14 cellular contexts compared by ENCODE assay signal in genomic region chr1:26614655-26615411, GRCh38.
DNase-seq lines count a peak whose midpoint lies in the region; ATAC-seq, FAIRE-seq and TF ChIP-seq lines count a peak whose summit lies in the region.
"Had no signal": no experiment of that assay in that cellular context is flagged by ENCODE, and none has a peak within 500 bp of the region (broad histone marks: within the 10 kb centered on the region; RNA-seq: fewer than 3 reads in every experiment).

No MANE protein-coding gene starts in this region.

- peak overlapping the region; percentile 30 for H2AFZ ChIP-seq in K562 (ENCODE audit: low read depth, low read length)
- H2AFZ ChIP-seq: GM23338 had no signal

- in situ Hi-C loops in K562 (cut with MboI), result no loop called here

- H3K9me1 ChIP-seq in K562 (ENCODE audit: control insufficient read depth, insufficient read depth, low read length), result no peaks in the 10 kb centered on the region

- H3K27ac ChIP-seq in 22Rv1, result peak overlapping the region; percentile 100
- H3K27ac ChIP-seq in A549, result no peak overlapping the region
- peak overlapping the region; percentile 3 for H3K27ac ChIP-seq in KOPT-K1 (ENCODE audit: low read depth, low read length, poor library complexity, severe bottlenecking)
- no peak overlapping the region for H3K27ac ChIP-seq in K562 (ENCODE audit: extremely low read depth, low read depth, low read length)
- no peak overlapping the region for H3K27ac ChIP-seq in SJCRH30
- H3K27ac ChIP-seq: BLaER1 treated with 17β-estradiol and CSF1 and Interleukin-3, amounts not matched to agents 10 nM and 100 nM; KMS-11 had no signal

- no peak for TF ChIP-seq EP300 in A549 (IDR thresholded peaks at IDR 0.05)
- no peak for TF ChIP-seq EP300 in K562 (IDR thresholded peaks at IDR 0.05; ENCODE audit: low read length)

- DNase-seq in A549 (ENCODE audit: low read depth in 1 of 2, low spot score in 1 of 2), result no peak
- DNase-seq in K562 (ENCODE audit: extremely low read depth in 1 of 4, low spot score in 3 of 4), result peak in 2 of 4 experiments; percentile 22 to 23
- no peak for DNase-seq in cerebellar cortex (ENCODE audit: low spot score)
- DNase-seq in SJCRH30, result no peak
- no peak for DNase-seq in HK-2 (ENCODE audit: unreplicated experiment)
- DNase-seq: AML-193; CD4-positive, CD25-positive, alpha-beta regulatory T cell; DMS79; H7 had no signal

- H3K9ac ChIP-seq in K562 (ENCODE audit: insufficient read depth in 1 of 2, low read depth in 2 of 2, low read length in 2 of 2), result no peak overlapping the region
- H3K9ac ChIP-seq: BLaER1 treated with 17β-estradiol and CSF1 and Interleukin-3, amounts not matched to agents 10 nM and 100 nM; KMS-11 had no signal

- H3K27me3 ChIP-seq in K562 (ENCODE audit: control insufficient read depth in 2 of 2, insufficient read depth in 2 of 2, low read length in 2 of 2) (no peaks in the 10 kb centered on the region), SJCRH30 (peaks cover 3% of the 10 kb centered on the region)
- H3K27me3 ChIP-seq: BLaER1 treated with 17β-estradiol and CSF1 and Interleukin-3, amounts not matched to agents 10 nM and 100 nM had no signal

- no TSS peak for BruUV-seq in K562 (replicated peaks; lab: Mats Ljungman, UMichigan)

- H4K20me1 ChIP-seq in K562 (replicated peaks; ENCODE audit: control insufficient read depth, insufficient read depth, low read length), result no peaks in the 10 kb centered on the region
- H4K20me1 ChIP-seq: BLaER1 treated with 17β-estradiol and CSF1 and Interleukin-3, amounts not matched to agents 10 nM and 100 nM had no signal

- 88% methylated on average over 1 of the region's 1 CpG for WGBS in A549 (ENCODE audit: missing lambda C conversion rate)
- WGBS in K562 (ENCODE audit: insufficient coverage, low coverage, missing lambda C conversion rate), result 56% methylated on average over 1 of the region's 1 CpG

- H3K36me3 ChIP-seq in KOPT-K1 (ENCODE audit: insufficient read depth, low read length), result no peaks in the 10 kb centered on the region
- H3K36me3 ChIP-seq in K562 (ENCODE audit: control insufficient read depth, insufficient read depth, low read length), result no peaks in the 10 kb centered on the region
- no peaks in the 10 kb centered on the region for H3K36me3 ChIP-seq in SJCRH30
- H3K36me3 ChIP-seq: BLaER1 treated with 17β-estradiol and CSF1 and Interleukin-3, amounts not matched to agents 10 nM and 100 nM had no signal

- no peak for TF ChIP-seq POLR2A in A549 (IDR thresholded peaks at IDR 0.05; ENCODE audit: low read length)
- TF ChIP-seq POLR2A in K562 (conservative IDR thresholded peaks at IDR 0.05), result no peak

- peaks cover 9% of the 10 kb centered on the region for H3K4me1 ChIP-seq in A549
- peaks cover 3 to 28% of the 10 kb centered on the region in 2 experiments; a peak in 4 of 5 replicates for H3K4me1 ChIP-seq in K562 (replicated peaks in 1 of 2; ENCODE audit: control insufficient read depth in 2 of 2, insufficient read depth in 2 of 2, low read length in 2 of 2)
- peaks cover 3% of the 10 kb centered on the region; the same call in 1 of the 2 replicates for H3K4me1 ChIP-seq in SJCRH30

- ATAC-seq in A549 (no peak), K562 (no peak)
- ATAC-seq: GM23338 had no signal

- FAIRE-seq in A549 (lab: Jason Lieb, UNC) (no peak), K562 (lab: Jason Lieb, UNC) (no peak)

- no peaks in the 10 kb centered on the region for H3K9me3 ChIP-seq in A549
- no peaks in the 10 kb centered on the region for H3K9me3 ChIP-seq in KOPT-K1 (ENCODE audit: insufficient read depth, low read length, poor library complexity, severe bottlenecking)
- H3K9me3 ChIP-seq in K562 (replicated peaks; ENCODE audit: control insufficient read depth, insufficient read depth, low read depth, low read length), result no peaks in the 10 kb centered on the region
- no peaks in the 10 kb centered on the region for H3K9me3 ChIP-seq in SJCRH30 (replicated peaks)
- H3K9me3 ChIP-seq: BLaER1 treated with 17β-estradiol and CSF1 and Interleukin-3, amounts not matched to agents 10 nM and 100 nM had no signal

- TF ChIP-seq RAD21 in A549 (conservative IDR thresholded peaks at IDR 0.05 in 1 of 2, IDR thresholded peaks at IDR 0.05 in 1 of 2), result no peak
- no peak for TF ChIP-seq RAD21 in K562 (CRISPR knock-in tag; conservative IDR thresholded peaks at IDR 0.05 in 1 of 2, IDR thresholded peaks at IDR 0.05 in 1 of 2)

- intact Hi-C loops in K562 (cut with micrococcal nuclease), result no loop called here

- CTCF ChIA-PET in A549 (lab: Yijun Ruan, JAX), result interaction anchor here (0.6 to 4.7 kb wide), 6 partner anchors 12 to 339 kb away, joined by 3 to 29 read pairs (median 6); partner anchors contain the start of gene PIGV
- CTCF ChIA-PET in K562 (lab: Yijun Ruan, JAX; ENCODE audit: low intra/inter-chr PET ratio), result no interaction called here

- H3K79me2 ChIP-seq in K562 (ENCODE audit: control insufficient read depth, insufficient read depth, low read length), result 0 out of 3 replicates have a peak, but pooled peaks cover 4% of the 10 kb centered on the region

- TF ChIP-seq CTCF in 22Rv1 (IDR thresholded peaks at IDR 0.05) (no peak), A549 (IDR thresholded peaks at IDR 0.05) (no peak), K562 (IDR thresholded peaks at IDR 0.05 in 2 of 3, conservative IDR thresholded peaks at IDR 0.05 in 1 of 3; ENCODE audit: insufficient read depth in 2 of 3, low read depth in 1 of 3, low read length in 3 of 3) (no peak)

- H3K4me3 ChIP-seq in A549, result no peak overlapping the region
- H3K4me3 ChIP-seq in K562, result no peak overlapping the region
- no peak overlapping the region for H3K4me3 ChIP-seq in SJCRH30
- H3K4me3 ChIP-seq: BLaER1 treated with 17β-estradiol and CSF1 and Interleukin-3, amounts not matched to agents 10 nM and 100 nM; GM23338 had no signal

- H3K4me2 ChIP-seq in A549 (no peak overlapping the region), K562 (ENCODE audit: insufficient read depth, low read length) (no peak overlapping the region)
- H3K4me2 ChIP-seq: BLaER1 treated with 17β-estradiol and CSF1 and Interleukin-3, amounts not matched to agents 10 nM and 100 nM; GM23338; KMS-11 had no signal

- POLR2A ChIA-PET in A549 (lab: Yijun Ruan, JAX), result interaction anchor here (0.6 kb wide), 1 partner anchor 95 kb away, joined by 4 read pairs; no protein-coding TSS in a partner anchor
- POLR2A ChIA-PET in K562 (lab: Yijun Ruan, JAX), result interaction anchor here (0.5 to 2.3 kb wide), 9 partner anchors 11 to 265 kb away, joined by 3 to 10 read pairs (median 3); no protein-coding TSS in a partner anchor

TF ChIP-seq in A549, 52 proteins besides CTCF, POLR2A, EP300 and RAD21:
- TF ChIP-seq HDAC2 (IDR thresholded peaks at IDR 0.05) (no peak), FOSL2 (IDR thresholded peaks at IDR 0.05) (no peak), FOSL2 (CRISPR knock-in tag; IDR thresholded peaks at IDR 0.05) (peak; percentile 37), ATOH8 (CRISPR knock-in tag; IDR thresholded peaks at IDR 0.05; ENCODE audit: low read depth) (no peak)

TF ChIP-seq in K562, 482 proteins besides CTCF, POLR2A, EP300 and RAD21 (continues in another document):
- TF ChIP-seq CBX3 (IDR thresholded peaks at IDR 0.05; ENCODE audit: borderline replicate concordance in 1 of 2, low read length in 2 of 2) (peak in 1 of 2 experiments; percentile 38; a peak in 1 of 3 replicates), HEY1 (CRISPR knock-in tag; IDR thresholded peaks at IDR 0.05; ENCODE audit: borderline replicate concordance) (no peak), SMARCA5 (IDR thresholded peaks at IDR 0.05) (peak; percentile 81), ZNF24 (IDR thresholded peaks at IDR 0.05) (peak; percentile 63; the same call in 1 of the 2 replicates), LARP7 (IDR thresholded peaks at IDR 0.05) (no peak), KDM1A (IDR thresholded peaks at IDR 0.05) (peak; percentile 70 to 89), YY1 (IDR thresholded peaks at IDR 0.05; ENCODE audit: borderline replicate concordance in 1 of 3, control insufficient read depth in 1 of 3, extremely low read depth in 1 of 3, insufficient read depth in 3 of 3, insufficient read length in 1 of 3, insufficient replicate concordance in 2 of 3, low read depth in 1 of 3, low read length in 2 of 3) (no peak)
- TF ChIP-seq, protein P1, sequence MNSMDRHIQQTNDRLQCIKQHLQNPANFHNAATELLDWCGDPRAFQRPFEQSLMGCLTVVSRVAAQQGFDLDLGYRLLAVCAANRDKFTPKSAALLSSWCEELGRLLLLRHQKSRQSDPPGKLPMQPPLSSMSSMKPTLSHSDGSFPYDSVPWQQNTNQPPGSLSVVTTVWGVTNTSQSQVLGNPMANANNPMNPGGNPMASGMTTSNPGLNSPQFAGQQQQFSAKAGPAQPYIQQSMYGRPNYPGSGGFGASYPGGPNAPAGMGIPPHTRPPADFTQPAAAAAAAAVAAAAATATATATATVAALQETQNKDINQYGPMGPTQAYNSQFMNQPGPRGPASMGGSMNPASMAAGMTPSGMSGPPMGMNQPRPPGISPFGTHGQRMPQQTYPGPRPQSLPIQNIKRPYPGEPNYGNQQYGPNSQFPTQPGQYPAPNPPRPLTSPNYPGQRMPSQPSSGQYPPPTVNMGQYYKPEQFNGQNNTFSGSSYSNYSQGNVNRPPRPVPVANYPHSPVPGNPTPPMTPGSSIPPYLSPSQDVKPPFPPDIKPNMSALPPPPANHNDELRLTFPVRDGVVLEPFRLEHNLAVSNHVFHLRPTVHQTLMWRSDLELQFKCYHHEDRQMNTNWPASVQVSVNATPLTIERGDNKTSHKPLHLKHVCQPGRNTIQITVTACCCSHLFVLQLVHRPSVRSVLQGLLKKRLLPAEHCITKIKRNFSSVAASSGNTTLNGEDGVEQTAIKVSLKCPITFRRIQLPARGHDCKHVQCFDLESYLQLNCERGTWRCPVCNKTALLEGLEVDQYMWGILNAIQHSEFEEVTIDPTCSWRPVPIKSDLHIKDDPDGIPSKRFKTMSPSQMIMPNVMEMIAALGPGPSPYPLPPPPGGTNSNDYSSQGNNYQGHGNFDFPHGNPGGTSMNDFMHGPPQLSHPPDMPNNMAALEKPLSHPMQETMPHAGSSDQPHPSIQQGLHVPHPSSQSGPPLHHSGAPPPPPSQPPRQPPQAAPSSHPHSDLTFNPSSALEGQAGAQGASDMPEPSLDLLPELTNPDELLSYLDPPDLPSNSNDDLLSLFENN (IDR thresholded peaks at IDR 0.05; ENCODE audit: low read depth in 2 of 2, low read length in 2 of 2), result no peak
- TF ChIP-seq, protein P2, sequence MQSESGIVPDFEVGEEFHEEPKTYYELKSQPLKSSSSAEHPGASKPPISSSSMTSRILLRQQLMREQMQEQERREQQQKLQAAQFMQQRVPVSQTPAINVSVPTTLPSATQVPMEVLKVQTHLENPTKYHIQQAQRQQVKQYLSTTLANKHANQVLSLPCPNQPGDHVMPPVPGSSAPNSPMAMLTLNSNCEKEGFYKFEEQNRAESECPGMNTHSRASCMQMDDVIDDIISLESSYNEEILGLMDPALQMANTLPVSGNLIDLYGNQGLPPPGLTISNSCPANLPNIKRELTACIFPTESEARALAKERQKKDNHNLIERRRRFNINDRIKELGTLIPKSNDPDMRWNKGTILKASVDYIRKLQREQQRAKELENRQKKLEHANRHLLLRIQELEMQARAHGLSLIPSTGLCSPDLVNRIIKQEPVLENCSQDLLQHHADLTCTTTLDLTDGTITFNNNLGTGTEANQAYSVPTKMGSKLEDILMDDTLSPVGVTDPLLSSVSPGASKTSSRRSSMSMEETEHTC (IDR thresholded peaks at IDR 0.05), result no peak

Comparison
In these comparisons a context has a peak if more than half of its experiments do, and no peak if none do; other contexts are left out.
1. H3K27ac ChIP-seq: peak in 22Rv1 (single experiment) and KOPT-K1 (single experiment); none in A549 (0 of 2), K562 (single experiment) and SJCRH30 (single experiment).